ENCODE assay signal across 8 cellular contexts in genomic region chr19:16627194-16627927, GRCh38. TPM values are rescaled to one million over a fixed set of nuclear protein-coding genes. Genes with fewer than 3 reads are reported as not detected.
DNase-seq lines count a peak whose midpoint lies in the region; ATAC-seq, FAIRE-seq and TF ChIP-seq lines count a peak whose summit lies in the region.

No MANE protein-coding gene starts in this region.

- WGBS in A549 (ENCODE audit: missing lambda C conversion rate), result 4% methylated on average over 16 of the region's 52 CpGs

- TF ChIP-seq RAD21 in A549 (conservative IDR thresholded peaks at IDR 0.05 in 1 of 2, IDR thresholded peaks at IDR 0.05 in 1 of 2), result no peak

- H3K4me3 Mint-ChIP-seq in T-helper 1 cell treated with Interleukin-12 subunit alpha and Interleukin-12 subunit beta and Interleukin-4 antibody, amounts not matched to agents 30 μg/mL and 1 μg/mL, for 36 hours, result peak overlapping the region; percentile 91

- H3K27ac ChIP-seq in A549 (peak overlapping the region; percentile 89 to 99), duodenal mucosa (ENCODE audit: low read depth, low read length) (peak overlapping the region; percentile 37), mucosa of rectum (ENCODE audit: low read depth in 2 of 2, low read length in 2 of 2) (peak overlapping the region; percentile 56 to 67)

- H3K4me2 ChIP-seq in A549, result peak overlapping the region; percentile 87

- H3K36me3 ChIP-seq in duodenal mucosa (ENCODE audit: control insufficient read depth in 1 of 2, insufficient read depth in 2 of 2, low read length in 2 of 2) (peaks cover 6 to 37% of the 10 kb centered on the region in 2 donors), mucosa of rectum (ENCODE audit: control insufficient read depth in 2 of 2, insufficient read depth in 2 of 2, low read length in 2 of 2) (peaks cover 5 to 10% of the 10 kb centered on the region in 2 donors)

- CTCF ChIA-PET in A549 (lab: Yijun Ruan, JAX), result interaction anchor here (0.6 to 0.9 kb wide), 2 partner anchors 11 to 31 kb away, joined by 3 read pairs; no protein-coding TSS in a partner anchor

- H3K9ac ChIP-seq in duodenal mucosa (ENCODE audit: low read depth in 1 of 2, low read length in 2 of 2) (peak overlapping the region; percentile 91 to 99), mucosa of rectum (ENCODE audit: low read depth in 1 of 2, low read length in 2 of 2) (peak overlapping the region; percentile 88 to 95)

- no peak for FAIRE-seq in A549 (lab: Jason Lieb, UNC)

- peaks cover 44% of the 10 kb centered on the region for H3K4me1 Mint-ChIP-seq in T-helper 1 cell treated with Interleukin-12 subunit alpha and Interleukin-12 subunit beta and Interleukin-4 antibody, amounts not matched to agents 30 μg/mL and 1 μg/mL, for 36 hours (ENCODE audit: low read depth)

- TF ChIP-seq POLR2A in A549 (IDR thresholded peaks at IDR 0.05; ENCODE audit: low read length), result no peak

- H3K9me3 ChIP-seq in A549, result no peaks in the 10 kb centered on the region
- H3K9me3 ChIP-seq in duodenal mucosa (ENCODE audit: control insufficient read depth in 1 of 2, low read length in 2 of 2), result no peaks in the 10 kb centered on the region
- no peaks in the 10 kb centered on the region for H3K9me3 ChIP-seq in mucosa of rectum (ENCODE audit: control insufficient read depth in 2 of 2, low read length in 2 of 2)

- no peak for TF ChIP-seq EP300 in A549 (IDR thresholded peaks at IDR 0.05)

- ATAC-seq in A549 (no peak), GM21619 (IDR thresholded peaks at IDR 0.05; ENCODE audit: unreplicated experiment) (peak; percentile 9), HG03097 (IDR thresholded peaks at IDR 0.05; ENCODE audit: low FRiP score, unreplicated experiment) (no peak), GM18520 (IDR thresholded peaks at IDR 0.05; ENCODE audit: unreplicated experiment) (no peak)

- POLR2A ChIA-PET in A549 (lab: Yijun Ruan, JAX), result interaction anchor here (1.0 kb wide), 3 partner anchors 10 to 85 kb away, joined by 3 to 4 read pairs (median 4); no protein-coding TSS in a partner anchor

- TF ChIP-seq CTCF in A549 (IDR thresholded peaks at IDR 0.05), result no peak

- H3K27me3 Mint-ChIP-seq in T-helper 1 cell treated with Interleukin-12 subunit alpha and Interleukin-12 subunit beta and Interleukin-4 antibody, amounts not matched to agents 30 μg/mL and 1 μg/mL, for 36 hours (ENCODE audit: low read depth), result no peaks in the 10 kb centered on the region

- DNase-seq in A549 (ENCODE audit: low read depth in 1 of 2, low spot score in 1 of 2) (peak in 1 of 2 experiments; percentile 11), AG08395 (ENCODE audit: low spot score) (no peak)

- peak overlapping the region; percentile 98 for H3K4me3 ChIP-seq in A549
- peak overlapping the region; percentile 90 to 95 for H3K4me3 ChIP-seq in duodenal mucosa (ENCODE audit: low read depth in 1 of 2, low read length in 2 of 2)
- peak overlapping the region; percentile 90 to 91 for H3K4me3 ChIP-seq in mucosa of rectum (ENCODE audit: low read length in 2 of 2)

- H3K27me3 ChIP-seq in duodenal mucosa (ENCODE audit: control insufficient read depth in 1 of 2, insufficient read depth in 2 of 2, low read length in 2 of 2) (no peaks in the 10 kb centered on the region), mucosa of rectum (ENCODE audit: control insufficient read depth in 2 of 2, insufficient read depth in 2 of 2, low read length in 2 of 2) (no peaks in the 10 kb centered on the region)

- H3K27ac Mint-ChIP-seq in T-helper 1 cell treated with Interleukin-12 subunit alpha and Interleukin-12 subunit beta and Interleukin-4 antibody, amounts not matched to agents 30 μg/mL and 1 μg/mL, for 36 hours, result peak overlapping the region; percentile 90

- H3K4me1 ChIP-seq in A549, result peaks cover 15% of the 10 kb centered on the region; the same call in 2 of the 3 replicates
- H3K4me1 ChIP-seq in duodenal mucosa (ENCODE audit: control insufficient read depth in 1 of 2, insufficient read depth in 2 of 2, low read length in 2 of 2), result peaks cover 17 to 30% of the 10 kb centered on the region in 2 donors
- peaks cover 17 to 28% of the 10 kb centered on the region in 2 donors for H3K4me1 ChIP-seq in mucosa of rectum (ENCODE audit: control insufficient read depth in 2 of 2, insufficient read depth in 2 of 2, low read length in 2 of 2)

- H3K36me3 Mint-ChIP-seq in T-helper 1 cell treated with Interleukin-12 subunit alpha and Interleukin-12 subunit beta and Interleukin-4 antibody, amounts not matched to agents 30 μg/mL and 1 μg/mL, for 36 hours (ENCODE audit: low read depth), result peaks cover 29% of the 10 kb centered on the region

- H3K9me3 Mint-ChIP-seq in T-helper 1 cell treated with Interleukin-12 subunit alpha and Interleukin-12 subunit beta and Interleukin-4 antibody, amounts not matched to agents 30 μg/mL and 1 μg/mL, for 36 hours, result no peaks in the 10 kb centered on the region

TF ChIP-seq in A549, 52 proteins besides CTCF, POLR2A, EP300 and RAD21 (continues in another document):
- TF ChIP-seq ZFP36 (IDR thresholded peaks at IDR 0.05; ENCODE audit: borderline replicate concordance, partially characterized antibody) (no peak), E2F6 (IDR thresholded peaks at IDR 0.05; ENCODE audit: borderline replicate concordance, low read depth) (no peak), FOXS1 (CRISPR knock-in tag; IDR thresholded peaks at IDR 0.05) (no peak), CHD2 (IDR thresholded peaks at IDR 0.05; ENCODE audit: low read length, partially characterized antibody) (no peak), HEYL (CRISPR knock-in tag; IDR thresholded peaks at IDR 0.05) (no peak), FOSL2 (IDR thresholded peaks at IDR 0.05) (no peak), FOSL2 (CRISPR knock-in tag; IDR thresholded peaks at IDR 0.05) (no peak), MYC (IDR thresholded peaks at IDR 0.05; ENCODE audit: borderline replicate concordance, low read length) (no peak), NPAS2 (CRISPR knock-in tag; IDR thresholded peaks at IDR 0.05; ENCODE audit: borderline replicate concordance) (no peak), TP53 (CRISPR knock-in tag; IDR thresholded peaks at IDR 0.05) (no peak)
- TF ChIP-seq, protein P1, sequence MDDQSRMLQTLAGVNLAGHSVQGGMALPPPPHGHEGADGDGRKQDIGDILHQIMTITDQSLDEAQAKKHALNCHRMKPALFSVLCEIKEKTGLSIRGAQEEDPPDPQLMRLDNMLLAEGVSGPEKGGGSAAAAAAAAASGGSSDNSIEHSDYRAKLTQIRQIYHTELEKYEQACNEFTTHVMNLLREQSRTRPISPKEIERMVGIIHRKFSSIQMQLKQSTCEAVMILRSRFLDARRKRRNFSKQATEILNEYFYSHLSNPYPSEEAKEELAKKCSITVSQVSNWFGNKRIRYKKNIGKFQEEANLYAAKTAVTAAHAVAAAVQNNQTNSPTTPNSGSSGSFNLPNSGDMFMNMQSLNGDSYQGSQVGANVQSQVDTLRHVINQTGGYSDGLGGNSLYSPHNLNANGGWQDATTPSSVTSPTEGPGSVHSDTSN (IDR thresholded peaks at IDR 0.05), result no peak

RNA-seq across cellular contexts. Expression of gene MED26, which starts 0.6 kb away (rescaled TPM):
- polyA plus RNA-seq in A549 (2011; rRNA removed) (2.2 and 2.4 TPM in 2 replicates), A549 (2017; fragmentation: RNase III; extraction: RNeasy Plus Mini Kit Qiagen cat#74134 plus additional on column Dnase treatment) (3.6 to 4.0 TPM (median 3.8 TPM) in 3 replicates)
- polyA plus RNA-seq in A549 (2012; cell fraction: cytosol; rRNA removed), result 2.3 and 3.7 TPM in 2 replicates
- 4.8 and 6.5 TPM in 2 replicates for polyA plus RNA-seq in A549 (2012; cell fraction: nucleus; rRNA removed)
- polyA minus RNA-seq in A549 (2011; rRNA and poly(A)+ RNA removed), result 6.2 and 10.9 TPM in 2 replicates

RNA-seq across cellular contexts. Expression of gene SMIM7, which starts 32.6 kb away (rescaled TPM):
- polyA plus RNA-seq in A549 (2011; rRNA removed) (98.8 and 103 TPM in 2 replicates), A549 (2017; fragmentation: RNase III; extraction: RNeasy Plus Mini Kit Qiagen cat#74134 plus additional on column Dnase treatment) (74.6 to 74.8 TPM (median 74.7 TPM) in 3 replicates)
- 52.4 and 54.4 TPM in 2 replicates for polyA plus RNA-seq in A549 (2012; cell fraction: cytosol; rRNA removed)
- polyA plus RNA-seq in A549 (2012; cell fraction: nucleus; rRNA removed), result 15.9 and 30.1 TPM in 2 replicates
- polyA minus RNA-seq in A549 (2011; rRNA and poly(A)+ RNA removed), result 39.4 and 51.8 TPM in 2 replicates

RNA-seq across cellular contexts. Expression of gene TMEM38A, which starts 33.6 kb away (rescaled TPM):
- polyA plus RNA-seq in A549 (2011; rRNA removed), result 1.2 and 1.8 TPM in 2 replicates
- 0.90 and 1.1 TPM in 2 replicates for polyA plus RNA-seq in A549 (2012; cell fraction: cytosol; rRNA removed)
- polyA plus RNA-seq in A549 (2012; cell fraction: nucleus; rRNA removed), result 0.69 and 0.74 TPM in 2 replicates
- 1.1 to 2.1 TPM (median 1.5 TPM) in 3 replicates for polyA plus RNA-seq in A549 (2017; fragmentation: RNase III; extraction: RNeasy Plus Mini Kit Qiagen cat#74134 plus additional on column Dnase treatment)
- 0.78 and 2.6 TPM in 2 replicates for polyA minus RNA-seq in A549 (2011; rRNA and poly(A)+ RNA removed)

RNA-seq across cellular contexts. Expression of gene SLC35E1, which starts 55.1 kb away (rescaled TPM):
- polyA plus RNA-seq in A549 (2011; rRNA removed), result 25.1 and 30.8 TPM in 2 replicates
- polyA plus RNA-seq in A549 (2012; cell fraction: cytosol; rRNA removed), result 18.9 and 22.7 TPM in 2 replicates
- 42.3 and 49.5 TPM in 2 replicates for polyA plus RNA-seq in A549 (2012; cell fraction: nucleus; rRNA removed)
- polyA plus RNA-seq in A549 (2017; fragmentation: RNase III; extraction: RNeasy Plus Mini Kit Qiagen cat#74134 plus additional on column Dnase treatment), result 15.7 to 17.2 TPM (median 16.7 TPM) in 3 replicates
- polyA minus RNA-seq in A549 (2011; rRNA and poly(A)+ RNA removed), result 55.1 and 63.0 TPM in 2 replicates

Comparison
In these comparisons a context has a peak if more than half of its experiments do, and no peak if none do; other contexts are left out.
1. H3K27ac ChIP-seq: peak in every context shown above with its lines; median percentile 94 in A549; 62 in mucosa of rectum; 37 in duodenal mucosa.